10 cellular contexts compared by ENCODE assay signal in the genomic region with DNA sequence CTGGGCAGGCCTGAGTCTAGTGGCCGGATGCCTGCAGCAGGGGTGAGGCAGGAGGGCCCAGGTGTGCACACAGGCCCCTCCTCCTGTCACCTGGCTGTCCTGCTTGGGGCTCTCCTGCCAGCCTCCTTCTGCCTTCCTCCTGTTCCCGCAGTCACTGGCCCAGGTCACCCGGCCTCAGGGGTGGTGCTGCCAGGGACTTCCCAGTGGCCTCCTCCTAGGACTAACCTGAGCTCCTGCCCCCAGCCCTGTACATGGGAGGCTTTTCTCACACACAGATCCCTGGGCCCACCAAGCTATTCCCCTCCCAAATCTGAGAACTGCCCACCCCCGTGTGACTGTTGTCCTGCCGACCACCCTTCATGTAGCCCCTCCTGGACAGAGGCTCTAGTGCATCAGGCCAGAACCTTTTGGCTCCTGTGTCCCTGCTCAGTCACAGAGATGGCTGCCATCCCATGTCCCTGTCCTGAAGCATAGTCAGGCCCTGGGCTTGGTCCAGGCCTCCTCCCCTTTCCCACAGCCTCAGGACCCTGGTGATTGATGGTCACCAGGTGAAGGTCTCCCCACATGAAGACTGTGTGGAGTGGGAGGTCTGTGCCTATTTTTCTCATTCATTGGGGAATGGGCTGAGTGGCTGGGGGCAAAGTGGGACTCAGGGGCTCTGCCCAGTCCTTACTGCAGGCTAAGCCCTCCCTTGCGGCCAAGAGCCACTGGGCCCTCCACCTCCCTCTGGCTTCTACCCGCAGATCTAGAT. TPM values are rescaled to one million over a fixed set of nuclear protein-coding genes. Genes with fewer than 3 reads are reported as not detected.
A peak's percentile ranks its signal among the peaks of the same experiment; 100 is the strongest.
DNase-seq lines count a peak whose midpoint lies in the region; ATAC-seq and TF ChIP-seq lines count a peak whose summit lies in the region.
"Had no signal": no experiment of that assay in that cellular context is flagged by ENCODE, and none has a peak within 500 bp of the region (broad histone marks: within the 10 kb centered on the region; RNA-seq: fewer than 3 reads in every experiment).

No MANE protein-coding gene starts in this region.

- H3K36me3 Mint-ChIP-seq in Calu3 (ENCODE audit: insufficient read depth, unreplicated experiment), result peaks cover 23% of the 10 kb centered on the region

- no peak for DNase-seq in Calu3
- no peak for DNase-seq in LNCaP clone FGC (ENCODE audit: low read depth)
- DNase-seq in osteoblast (ENCODE audit: insufficient read length, low spot score, missing footprints), result no peak
- DNase-seq in KG1 (lab: John Stamatoyannopoulos, UW), result no peak
- DNase-seq in midbrain (lab: John Stamatoyannopoulos, UW), result no peak
- no peak for DNase-seq in COR-L47 (lab: John Stamatoyannopoulos, UW)
- DNase-seq: GOT3 had no signal

- peak overlapping the region; percentile 87 for H3K4me2 ChIP-seq in osteoblast (ENCODE audit: insufficient read depth, low read length)

- peaks cover 97% of the 10 kb centered on the region for H3K27me3 ChIP-seq in ectodermal cell (ENCODE audit: control insufficient read depth, insufficient read depth, low read length, poor library complexity, severe bottlenecking)
- peaks cover 54% of the 10 kb centered on the region for H3K27me3 ChIP-seq in osteoblast (ENCODE audit: insufficient read depth, low read length)

- CTCF ChIA-PET in Calu3 (lab: Charles Lee), result no interaction called here

- H3K4me1 Mint-ChIP-seq in Calu3 (ENCODE audit: low read depth, unreplicated experiment), result no peaks in the 10 kb centered on the region

- H3K4me3 Mint-ChIP-seq in Calu3 (ENCODE audit: low read depth, unreplicated experiment), result peak overlapping the region; percentile 81

- 79 to 83% methylated on average over 7 of the region's 7 CpGs for WGBS in ectodermal cell, 2 experiments

- H3K27ac ChIP-seq in ectodermal cell (ENCODE audit: insufficient read depth, low read depth, low read length, poor library complexity, severe bottlenecking), result no peak overlapping the region
- no peak overlapping the region for H3K27ac ChIP-seq in osteoblast (ENCODE audit: low read depth, low read length)

- no peaks in the 10 kb centered on the region for H3K9me3 Mint-ChIP-seq in Calu3 (ENCODE audit: low read depth, unreplicated experiment)

- H3K36me3 ChIP-seq in ectodermal cell (ENCODE audit: control insufficient read depth, insufficient read depth, low read length) (no peaks in the 10 kb centered on the region), osteoblast (ENCODE audit: insufficient read depth, low read length) (no peaks in the 10 kb centered on the region)

- TF ChIP-seq CTCF in Calu3 (IDR thresholded peaks at IDR 0.05; ENCODE audit: unreplicated experiment) (no peak), LNCaP clone FGC (IDR thresholded peaks at IDR 0.05; ENCODE audit: control insufficient read depth, extremely low read depth, insufficient read depth) (no peak), osteoblast (IDR thresholded peaks at IDR 0.05; ENCODE audit: extremely low read depth, low read depth, low read length) (no peak)

- peak overlapping the region; percentile 90 for H2AFZ ChIP-seq in osteoblast (ENCODE audit: low read length)

- peak overlapping the region; percentile 81 for H3K27ac Mint-ChIP-seq in Calu3 (ENCODE audit: unreplicated experiment)

- BruUV-seq in Calu3 (replicated peaks; lab: Mats Ljungman, UMichigan), result no TSS peak

- H3K4me1 ChIP-seq in ectodermal cell (ENCODE audit: control insufficient read depth, insufficient read depth, low read length) (no peaks in the 10 kb centered on the region), osteoblast (ENCODE audit: insufficient read depth, low read length) (peaks cover 14% of the 10 kb centered on the region)

- no peaks in the 10 kb centered on the region for H3K79me2 ChIP-seq in osteoblast (ENCODE audit: insufficient read depth, low read length)

- H3K27me3 Mint-ChIP-seq in Calu3 (ENCODE audit: unreplicated experiment), result no peaks in the 10 kb centered on the region

- H3K4me3 ChIP-seq in LNCaP clone FGC (ENCODE audit: low read depth, low read length) (peak overlapping the region; percentile 53; the same call in 1 of the 2 replicates), ectodermal cell (ENCODE audit: insufficient read depth, low read depth, low read length) (peak overlapping the region; percentile 50), osteoblast (ENCODE audit: insufficient read depth, low read length) (peak overlapping the region; percentile 73)

- H3K9me3 ChIP-seq in ectodermal cell (ENCODE audit: control insufficient read depth, low read length) (no peaks in the 10 kb centered on the region), osteoblast (ENCODE audit: low read depth, low read length) (no peaks in the 10 kb centered on the region)

- intact Hi-C loops in Calu3 (cut with micrococcal nuclease; ENCODE audit: unreplicated experiment), result no loop called here

- H4K20me1 ChIP-seq in osteoblast (ENCODE audit: insufficient read depth, low read length), result no peaks in the 10 kb centered on the region

- ATAC-seq in activated CD4-positive, CD25-positive, alpha-beta regulatory T cell treated with anti-CD3 and anti-CD28 coated beads, Interleukin-2, amount 50 U/mL, for 24 hours, result no peak

RNA-seq across cellular contexts. Expression of a gene that starts 1.1 kb away (rescaled TPM):
- 2.2 and 2.5 TPM in 2 replicates for total RNA-seq in Calu3 (2022)
- polyA plus RNA-seq in ectodermal cell (2013, experiment 1 of 4), result 2.1 TPM
- 1.4 TPM for polyA plus RNA-seq in ectodermal cell (2013, experiment 2 of 4)
- 2.0 TPM for polyA plus RNA-seq in ectodermal cell (2013, experiment 3 of 4)
- 2.1 TPM for polyA plus RNA-seq in ectodermal cell (2013, experiment 4 of 4)
- total RNA-seq in osteoblast, result 0.72 and 0.88 TPM in 2 replicates

RNA-seq across cellular contexts. Expression of a gene that starts 20.8 kb away (rescaled TPM):
- total RNA-seq in Calu3 (2022) (7.1 and 7.6 TPM in 2 replicates), osteoblast (2.5 and 3.2 TPM in 2 replicates)
- not detected for polyA plus RNA-seq in ectodermal cell (2013, experiment 1 of 4)
- not detected for polyA plus RNA-seq in ectodermal cell (2013, experiment 2 of 4)
- not detected for polyA plus RNA-seq in ectodermal cell (2013, experiment 3 of 4)
- not detected for polyA plus RNA-seq in ectodermal cell (2013, experiment 4 of 4)

RNA-seq across cellular contexts. Expression of a gene that starts 39.7 kb away (rescaled TPM):
- total RNA-seq in Calu3 (2022) (0.54 TPM in 1 of 2 replicates, not detected in the other), osteoblast (1.5 and 1.8 TPM in 2 replicates)
- not detected for polyA plus RNA-seq in ectodermal cell (2013, experiment 1 of 4)
- not detected for polyA plus RNA-seq in ectodermal cell (2013, experiment 2 of 4)
- 0.27 TPM for polyA plus RNA-seq in ectodermal cell (2013, experiment 3 of 4)
- not detected for polyA plus RNA-seq in ectodermal cell (2013, experiment 4 of 4)
- total RNA-seq: cerebellum had no signal
